1 cellular context compared by ENCODE assay signal in genomic region chr20:49052334-49052733, GRCh38.
TF ChIP-seq lines count a peak whose summit lies in the region.

No MANE protein-coding gene starts in this region.

TF ChIP-seq in H1, 55 proteins besides CTCF, POLR2A, EP300 and RAD21:
- TF ChIP-seq POLR2AphosphoS5 (IDR thresholded peaks at IDR 0.05; ENCODE audit: low read depth, low read length): peak; percentile 38; the same call in 1 of the 2 replicates
- TF ChIP-seq BCL11A (IDR thresholded peaks at IDR 0.05; ENCODE audit: low read depth in 2 of 2, low read length in 2 of 2): no peak
